Comparison of ENCODE assay signal across 18 cellular contexts in genomic region chr3:171495413-171495812, GRCh38.
"Had no signal": no experiment of that assay in that cellular context is flagged by ENCODE, and none has a peak within 500 bp of the region (broad histone marks: within the 10 kb centered on the region; RNA-seq: fewer than 3 reads in every experiment).

No MANE protein-coding gene starts in this region.

- DNase-seq: activated CD4-positive, alpha-beta T cell treated with anti-CD3 and anti-CD28 coated beads, Interleukin-2, amount 50 U/mL, for 48 hours; activated CD4-positive, CD25-positive, alpha-beta regulatory T cell treated with anti-CD3 and anti-CD28 coated beads, Interleukin-2, amount 50 U/mL, for 72 hours; anterior cingulate cortex; body of pancreas; head of caudate nucleus; hypothalamus; midbrain; occipital lobe; right lobe of liver; stimulated activated CD4-positive, alpha-beta T cell treated with anti-CD3 and anti-CD28 coated beads, Interleukin-1b, Interleukin-23, amount 100 ng/mL, for 48 hours; T-helper 17 cell; tibial artery; WERI-Rb-1 had no signal

- H3K4me1 ChIP-seq: body of pancreas, gastroesophageal sphincter, right lobe of liver, tibial artery had no signal

- ATAC-seq: body of pancreas, gastroesophageal sphincter, right lobe of liver had no signal

- H3K27me3 ChIP-seq: body of pancreas, gastroesophageal sphincter, right lobe of liver, tibial artery had no signal

- H3K9me3 Mint-ChIP-seq: neural crest cell had no signal

- H3K9me3 ChIP-seq: body of pancreas, gastroesophageal sphincter, right lobe of liver, tibial artery had no signal

- H3K4me3 ChIP-seq: body of pancreas, gastroesophageal sphincter, right lobe of liver, skin epidermis, tibial artery had no signal

- H3K27ac ChIP-seq: body of pancreas, epithelial cell of prostate, gastroesophageal sphincter, right lobe of liver, skin epidermis, tibial artery, WERI-Rb-1 had no signal

- H3K27me3 Mint-ChIP-seq: stimulated activated naive CD8-positive, alpha-beta T cell treated with anti-CD3 and anti-CD28 coated beads, Interleukin-15, amount 100 ng/mL, for 72 hours; T-helper 17 cell had no signal

- H3K4me3 Mint-ChIP-seq: neural crest cell; stimulated activated naive CD8-positive, alpha-beta T cell treated with anti-CD3 and anti-CD28 coated beads, Interleukin-15, amount 100 ng/mL, for 72 hours had no signal

- H3K36me3 ChIP-seq: gastroesophageal sphincter, right lobe of liver, tibial artery, WERI-Rb-1 had no signal
